ENCODE assay signal across 11 cellular contexts in the genomic region with DNA sequence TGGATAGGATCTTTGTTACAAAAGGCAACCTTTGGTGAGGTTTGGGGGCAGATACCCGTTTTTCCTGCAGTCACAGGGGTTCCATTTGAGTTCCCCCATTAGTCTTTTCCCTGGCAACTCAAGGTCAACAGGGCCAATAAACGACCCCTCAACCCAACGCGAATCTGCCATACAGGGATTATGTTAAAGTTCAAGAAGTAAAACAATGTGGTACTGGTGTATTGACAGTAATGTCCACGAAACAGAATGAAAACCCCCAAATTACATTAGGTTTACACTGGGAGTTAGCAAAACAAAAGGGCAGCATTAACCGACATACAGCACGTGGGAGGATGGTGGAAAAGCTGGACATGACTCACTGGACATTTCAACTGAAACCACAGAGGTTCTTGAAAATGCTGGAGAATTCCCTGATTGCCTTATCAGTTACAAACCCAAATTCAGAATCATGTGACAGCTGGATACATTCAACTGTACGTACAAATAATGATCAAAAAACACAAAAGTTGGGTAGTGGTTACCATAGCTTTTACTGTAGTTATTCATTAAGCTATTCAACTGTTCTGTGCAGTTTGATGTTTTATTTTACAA. TPM values are rescaled to one million over a fixed set of nuclear protein-coding genes. Genes with fewer than 3 reads are reported as not detected.
A peak's percentile ranks its signal among the peaks of the same experiment; 100 is the strongest.
DNase-seq lines count a peak whose midpoint lies in the region; ATAC-seq and TF ChIP-seq lines count a peak whose summit lies in the region.
"Had no signal": no experiment of that assay in that cellular context is flagged by ENCODE, and none has a peak within 500 bp of the region (broad histone marks: within the 10 kb centered on the region; RNA-seq: fewer than 3 reads in every experiment).

No MANE protein-coding gene starts in this region.

- no peaks in the 10 kb centered on the region for H3K9me3 ChIP-seq in CD4-positive, alpha-beta memory T cell (ENCODE audit: control insufficient read depth in 1 of 2, low read length in 2 of 2)
- H3K9me3 ChIP-seq in OCI-LY1 (ENCODE audit: low read length), result 0 out of 2 replicates have a peak, but pooled peaks cover 4% of the 10 kb centered on the region
- H3K9me3 ChIP-seq in endocrine pancreas (ENCODE audit: control insufficient read depth, low read length), result no peaks in the 10 kb centered on the region
- peaks cover 0 to 4% (median 0%) of the 10 kb centered on the region in 4 donors for H3K9me3 ChIP-seq in sigmoid colon
- H3K9me3 ChIP-seq: Peyer's patch had no signal

- no peak overlapping the region for H3K27ac ChIP-seq in CD4-positive, alpha-beta memory T cell (ENCODE audit: low read depth, low read length)
- H3K27ac ChIP-seq in OCI-LY1 (ENCODE audit: low read depth, low read length, poor library complexity, severe bottlenecking), result peak overlapping the region; percentile 40
- H3K27ac ChIP-seq in sigmoid colon, result peak overlapping the region in 2 of 4 donors; percentile 41 to 43

- CTCF ChIA-PET in CD4-positive, alpha-beta memory T cell (lab: Charles Lee; ENCODE audit: partially characterized antibody), result no interaction called here

- H3K36me3 ChIP-seq in CD4-positive, alpha-beta memory T cell (ENCODE audit: insufficient read depth, low read length), result peaks cover 24% of the 10 kb centered on the region
- H3K36me3 ChIP-seq in OCI-LY1 (ENCODE audit: insufficient read depth, low read length) (peaks cover 33% of the 10 kb centered on the region), endocrine pancreas (ENCODE audit: control insufficient read depth, insufficient read depth, low read length) (no peaks in the 10 kb centered on the region), sigmoid colon (peaks cover 0 to 31% (median 8%) of the 10 kb centered on the region in 4 donors)

- no peak for TF ChIP-seq POLR2A in sigmoid colon (IDR thresholded peaks at IDR 0.05)

- no peaks in the 10 kb centered on the region; the same call in 1 of the 2 replicates for H3K79me2 ChIP-seq in OCI-LY1 (ENCODE audit: insufficient read depth, low read length)

- H3K9ac ChIP-seq in OCI-LY1 (ENCODE audit: low read length) (peak overlapping the region; percentile 2; the same call in 1 of the 2 replicates), endocrine pancreas (ENCODE audit: control insufficient read depth, insufficient read depth, low read length) (no peak overlapping the region)

- POLR2A ChIA-PET in CD4-positive, alpha-beta memory T cell (lab: Charles Lee; ENCODE audit: partially characterized antibody), result interaction anchor here (1.0 to 1.6 kb wide), 2 partner anchors 15 to 157 kb away, joined by 3 to 5 read pairs; partner anchors contain the start of gene SMPD4

- H3F3A ChIP-seq in OCI-LY1 (ENCODE audit: insufficient read depth, low read length), result no peaks in the 10 kb centered on the region; the same call in 1 of the 2 replicates

- H3K4me2 ChIP-seq in OCI-LY1 (ENCODE audit: low read length), result peak overlapping the region; percentile 44; the same call in 1 of the 2 replicates

- no peak overlapping the region for H3K4me3 ChIP-seq in CD4-positive, alpha-beta memory T cell (ENCODE audit: low read length in 2 of 2)
- H3K4me3 ChIP-seq in OCI-LY1 (ENCODE audit: low read depth, low read length, poor library complexity, severe bottlenecking), result no peak overlapping the region
- peak overlapping the region; percentile 41 for H3K4me3 ChIP-seq in endocrine pancreas (ENCODE audit: control insufficient read depth, insufficient read depth, low read length)
- H3K4me3 ChIP-seq in sigmoid colon, result no peak overlapping the region

- H3K4me1 Mint-ChIP-seq in CD4-positive, alpha-beta memory T cell, result peaks cover 17 to 46% (median 25%) of the 10 kb centered on the region in 4 donors
- H3K4me1 Mint-ChIP-seq in neural crest cell, result peaks cover 29% of the 10 kb centered on the region

- no peaks in the 10 kb centered on the region for H3K27me3 ChIP-seq in CD4-positive, alpha-beta memory T cell (ENCODE audit: insufficient read depth, low read length)
- H3K27me3 ChIP-seq in OCI-LY1 (ENCODE audit: insufficient read depth, low read length) (no peaks in the 10 kb centered on the region), endocrine pancreas (ENCODE audit: control insufficient read depth, insufficient read depth, low read length) (no peaks in the 10 kb centered on the region), sigmoid colon (no peaks in the 10 kb centered on the region)
- H3K27me3 ChIP-seq: Peyer's patch had no signal

- H3K36me3 Mint-ChIP-seq in CD4-positive, alpha-beta memory T cell, result peaks cover 31 to 49% of the 10 kb centered on the region in 2 donors
- H3K36me3 Mint-ChIP-seq in neural crest cell (ENCODE audit: low read depth), result peaks cover 12% of the 10 kb centered on the region

- no peak for DNase-seq in CD4-positive, alpha-beta memory T cell
- DNase-seq in neural crest cell (ENCODE audit: low read depth, low spot score) (no peak), SIG-M5 (lab: John Stamatoyannopoulos, UW) (no peak), sigmoid colon (no peak), activated T-cell treated with anti-CD3 and anti-CD28 coated beads for 4 hours (no peak)
- DNase-seq: KG1 had no signal

- H3K9me2 ChIP-seq in OCI-LY1 (ENCODE audit: low read depth, low read length), result no peaks in the 10 kb centered on the region

- H3K4me1 ChIP-seq in CD4-positive, alpha-beta memory T cell (ENCODE audit: insufficient read depth, low read length), result peaks cover 11% of the 10 kb centered on the region
- H3K4me1 ChIP-seq in OCI-LY1 (ENCODE audit: insufficient read depth, low read length, severe bottlenecking) (peaks cover 46% of the 10 kb centered on the region), endocrine pancreas (ENCODE audit: control insufficient read depth, insufficient read depth, low read length) (no peaks in the 10 kb centered on the region), sigmoid colon (peaks cover 0 to 18% (median 10%) of the 10 kb centered on the region in 4 donors)

- peaks cover 0 to 4% (median 0%) of the 10 kb centered on the region in 8 donors for H3K9me3 Mint-ChIP-seq in CD4-positive, alpha-beta memory T cell
- H3K9me3 Mint-ChIP-seq in neural crest cell, result peaks cover 5% of the 10 kb centered on the region

- H3K4me3 Mint-ChIP-seq in CD4-positive, alpha-beta memory T cell, result no peak overlapping the region
- peak overlapping the region; percentile 95 for H3K4me3 Mint-ChIP-seq in neural crest cell

- no peak for ATAC-seq in GM21367 (IDR thresholded peaks at IDR 0.05; ENCODE audit: unreplicated experiment)
- ATAC-seq: naive thymus-derived CD4-positive, alpha-beta T cell had no signal

- no peaks in the 10 kb centered on the region for H4K20me1 ChIP-seq in OCI-LY1 (ENCODE audit: insufficient read depth, low read length)

- H2AFZ ChIP-seq in OCI-LY1 (ENCODE audit: low read length), result no peak overlapping the region

- intact Hi-C loops in CD4-positive, alpha-beta memory T cell (cut with micrococcal nuclease), result no loop called here
- intact Hi-C loops in sigmoid colon (cut with DNase I), result no loop called here

- peak overlapping the region in 5 of 7 donors; percentile 8 to 96 (median 54) for H3K27ac Mint-ChIP-seq in CD4-positive, alpha-beta memory T cell
- H3K27ac Mint-ChIP-seq in neural crest cell (ENCODE audit: unreplicated experiment), result peak overlapping the region; percentile 24

- no peak for TF ChIP-seq CTCF in OCI-LY1 (IDR thresholded peaks at IDR 0.05; ENCODE audit: low read length)
- no peak for TF ChIP-seq CTCF in neural crest cell (conservative IDR thresholded peaks at IDR 0.05)
- no peak for TF ChIP-seq CTCF in sigmoid colon (IDR thresholded peaks at IDR 0.05)

- TF ChIP-seq EP300 in sigmoid colon (IDR thresholded peaks at IDR 0.05), result no peak

- no peaks in the 10 kb centered on the region for H3K27me3 Mint-ChIP-seq in CD4-positive, alpha-beta memory T cell
- peaks cover 21% of the 10 kb centered on the region for H3K27me3 Mint-ChIP-seq in neural crest cell (ENCODE audit: low read depth)

- 57 to 64% methylated on average over 8 of the region's 8 CpGs for WGBS in sigmoid colon, 2 donors

RNA-seq across cellular contexts. Expression of gene IMP4, which starts 4.9 kb away (rescaled TPM):
- 10 to 100 TPM; 72.6 to 73.9 TPM for total RNA-seq in CD4-positive, alpha-beta memory T cell
- 10 to 100 TPM; 92.8 to 96.7 TPM for polyA plus RNA-seq in CD4-positive, alpha-beta memory T cell
- total RNA-seq in neural crest cell (62.1 and 69.1 TPM in 2 replicates), sigmoid colon (100 to 1,000 TPM in 1 of 4 donors, 10 to 100 TPM in 3; 71.2 to 130 (median 81.2) TPM)
- polyA plus RNA-seq in sigmoid colon, result 10 to 100 TPM; 48.0 to 85.0 (median 51.3) TPM

RNA-seq across cellular contexts. Expression of gene PTPN18, which starts 18.0 kb away (rescaled TPM):
- total RNA-seq in CD4-positive, alpha-beta memory T cell, result 10 to 100 TPM; 54.9 to 67.2 TPM
- 10 to 100 TPM; 30.9 to 66.1 TPM for polyA plus RNA-seq in CD4-positive, alpha-beta memory T cell
- total RNA-seq in neural crest cell, result 30.4 and 31.3 TPM in 2 replicates
- total RNA-seq in sigmoid colon, result 10 to 100 TPM; 30.0 to 39.2 (median 37.4) TPM
- 100 to 1,000 TPM in 1 of 3 donors, 10 to 100 TPM in 2; 49.7 to 113 (median 55.3) TPM for polyA plus RNA-seq in sigmoid colon
